In the genomic region with DNA sequence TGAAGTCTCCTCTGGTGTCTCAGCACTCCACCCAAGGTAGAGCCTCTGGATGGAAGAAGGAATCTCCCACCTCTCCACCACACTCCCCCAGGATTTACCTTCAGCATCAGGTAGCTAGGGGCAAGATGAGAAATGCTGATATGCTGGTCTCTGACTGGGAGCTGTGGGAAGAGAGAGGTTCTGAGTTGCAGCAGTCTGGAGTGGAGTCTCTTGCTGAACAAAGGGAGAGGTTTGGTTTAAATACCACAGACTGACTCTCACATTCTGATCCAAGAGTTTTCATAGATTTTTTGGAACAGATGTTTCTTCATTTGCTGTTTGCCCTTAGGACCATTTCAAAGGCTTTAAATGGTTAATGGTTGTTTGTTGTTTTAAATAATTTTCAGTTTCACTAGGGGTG, we compare ENCODE assay signal across 10 cellular contexts. TPM values are rescaled to one million over a fixed set of nuclear protein-coding genes. Genes with fewer than 3 reads are reported as not detected.
DNase-seq lines count a peak whose midpoint lies in the region; ATAC-seq and TF ChIP-seq lines count a peak whose summit lies in the region.
"Had no signal": no experiment of that assay in that cellular context is flagged by ENCODE, and none has a peak within 500 bp of the region (broad histone marks: within the 10 kb centered on the region; RNA-seq: fewer than 3 reads in every experiment).

No MANE protein-coding gene starts in this region.

- intact Hi-C loops in activated CD8-positive, alpha-beta T cell treated with anti-CD3 and anti-CD28 coated beads for 36 hours (cut with micrococcal nuclease): loop anchor here (5.0 kb wide), 1 partner anchor 43 kb away; a partner anchor contains a TSS

- POLR2A ChIA-PET in activated CD8-positive, alpha-beta T cell treated with anti-CD3 and anti-CD28 coated beads for 36 hours (lab: Charles Lee): interaction anchor here (0.6 to 5.0 kb wide), 6 partner anchors 8 to 226 kb away, joined by 3 to 19 read pairs (median 6); a partner anchor contains a TSS

- peak overlapping the region; percentile 90 for H3K4me3 Mint-ChIP-seq in activated T-cell treated with anti-CD3 and anti-CD28 coated beads, Interleukin-2, amount 50 U/mL, for 24 hours
- peak overlapping the region; percentile 95 for H3K4me3 Mint-ChIP-seq in activated CD8-positive, alpha-beta T cell treated with anti-CD3 and anti-CD28 coated beads for 36 hours
- H3K4me3 Mint-ChIP-seq in stimulated activated naive B cell treated with anti-CD40 and anti-IgM and Interleukin-4, amounts not matched to agents 10 μg/mL and 1 μg/mL and 100 μg/mL, for 72 hours: peak overlapping the region; percentile 87 to 97

- H3K27me3 ChIP-seq in right atrium auricular region (no peaks in the 10 kb centered on the region), smooth muscle cell (ENCODE audit: low read depth) (no peaks in the 10 kb centered on the region)
- H3K27me3 ChIP-seq: BE2C had no signal

- no peak overlapping the region for H2AFZ ChIP-seq in smooth muscle cell (ENCODE audit: low read depth)

- H3K79me2 ChIP-seq in smooth muscle cell (ENCODE audit: low read depth): peaks cover 21% of the 10 kb centered on the region

- H3K4me1 ChIP-seq in right atrium auricular region (peaks cover 0 to 7% of the 10 kb centered on the region in 2 donors), smooth muscle cell (ENCODE audit: low read depth) (peaks cover 3% of the 10 kb centered on the region)

- H3K4me1 Mint-ChIP-seq in activated T-cell treated with anti-CD3 and anti-CD28 coated beads, Interleukin-2, amount 50 U/mL, for 24 hours (ENCODE audit: low read depth): peaks cover 40% of the 10 kb centered on the region
- H3K4me1 Mint-ChIP-seq in activated CD8-positive, alpha-beta T cell treated with anti-CD3 and anti-CD28 coated beads for 36 hours (ENCODE audit: low read depth): peaks cover 24% of the 10 kb centered on the region
- peaks cover 24 to 43% of the 10 kb centered on the region in 2 donors for H3K4me1 Mint-ChIP-seq in stimulated activated naive B cell treated with anti-CD40 and anti-IgM and Interleukin-4, amounts not matched to agents 10 μg/mL and 1 μg/mL and 100 μg/mL, for 72 hours

- H3K9me3 Mint-ChIP-seq in activated T-cell treated with anti-CD3 and anti-CD28 coated beads, Interleukin-2, amount 50 U/mL, for 24 hours: no peaks in the 10 kb centered on the region
- H3K9me3 Mint-ChIP-seq in activated CD8-positive, alpha-beta T cell treated with anti-CD3 and anti-CD28 coated beads for 36 hours: no peaks in the 10 kb centered on the region
- peaks cover 0 to 3% of the 10 kb centered on the region in 2 donors for H3K9me3 Mint-ChIP-seq in stimulated activated naive B cell treated with anti-CD40 and anti-IgM and Interleukin-4, amounts not matched to agents 10 μg/mL and 1 μg/mL and 100 μg/mL, for 72 hours

- H3K4me3 ChIP-seq in right atrium auricular region (no peak overlapping the region), smooth muscle cell (no peak overlapping the region)

- no peak for DNase-seq in activated T-cell treated with anti-CD3 and anti-CD28 coated beads, Interleukin-2, amount 50 U/mL, for 24 hours
- DNase-seq in activated T-cell treated with anti-CD3 and anti-CD28 coated beads, Interleukin-2, amount 50 U/mL, for 1 hour: no peak
- no peak for DNase-seq in activated CD8-positive, alpha-beta T cell treated with anti-CD3 and anti-CD28 coated beads for 36 hours
- DNase-seq in right atrium auricular region (ENCODE audit: low spot score): no peak
- no peak for DNase-seq in stimulated activated naive B cell treated with anti-CD40 and anti-IgM and Interleukin-4, amounts not matched to agents 10 μg/mL and 1 μg/mL and 100 μg/mL, for 72 hours
- DNase-seq in stimulated activated CD4-positive, alpha-beta T cell treated with anti-CD3 and anti-CD28 coated beads, Interleukin-2, amount 100 ng/mL, for 24 hours: no peak
- DNase-seq in smooth muscle cell (lab: John Stamatoyannopoulos, UW; ENCODE audit: unreplicated experiment): no peak
- DNase-seq: BE2C, NCI-H2029 treated with DMSO at 0.1 percent for 48 hours had no signal

- H3K36me3 Mint-ChIP-seq in activated T-cell treated with anti-CD3 and anti-CD28 coated beads, Interleukin-2, amount 50 U/mL, for 24 hours (ENCODE audit: low read depth): peaks cover 34% of the 10 kb centered on the region
- peaks cover 18% of the 10 kb centered on the region for H3K36me3 Mint-ChIP-seq in activated CD8-positive, alpha-beta T cell treated with anti-CD3 and anti-CD28 coated beads for 36 hours (ENCODE audit: low read depth)
- H3K36me3 Mint-ChIP-seq in stimulated activated naive B cell treated with anti-CD40 and anti-IgM and Interleukin-4, amounts not matched to agents 10 μg/mL and 1 μg/mL and 100 μg/mL, for 72 hours: peaks cover 8 to 18% of the 10 kb centered on the region in 2 donors

- no peak for TF ChIP-seq CTCF in activated CD8-positive, alpha-beta T cell treated with anti-CD3 and anti-CD28 coated beads for 36 hours (IDR thresholded peaks at IDR 0.05)
- TF ChIP-seq CTCF in right atrium auricular region (IDR thresholded peaks at IDR 0.05) (no peak), smooth muscle cell (IDR thresholded peaks at IDR 0.05; ENCODE audit: borderline replicate concordance, insufficient read depth, poor library complexity, severe bottlenecking) (no peak)

- peaks cover 7% of the 10 kb centered on the region for H4K20me1 ChIP-seq in smooth muscle cell (ENCODE audit: low read depth)

- peak overlapping the region; percentile 99 for H3K27ac Mint-ChIP-seq in activated T-cell treated with anti-CD3 and anti-CD28 coated beads, Interleukin-2, amount 50 U/mL, for 24 hours
- H3K27ac Mint-ChIP-seq in activated CD8-positive, alpha-beta T cell treated with anti-CD3 and anti-CD28 coated beads for 36 hours: peak overlapping the region; percentile 92
- H3K27ac Mint-ChIP-seq in stimulated activated naive B cell treated with anti-CD40 and anti-IgM and Interleukin-4, amounts not matched to agents 10 μg/mL and 1 μg/mL and 100 μg/mL, for 72 hours: peak overlapping the region; percentile 99

- H3K36me3 ChIP-seq in right atrium auricular region: peaks cover 6% of the 10 kb centered on the region
- no peaks in the 10 kb centered on the region for H3K36me3 ChIP-seq in smooth muscle cell (ENCODE audit: low read depth)
- H3K36me3 ChIP-seq: BE2C had no signal

- H3F3A ChIP-seq in smooth muscle cell (ENCODE audit: low read depth): peaks cover 14% of the 10 kb centered on the region

- peak overlapping the region; percentile 99 to 100 for H3K27ac ChIP-seq in right atrium auricular region
- no peak overlapping the region for H3K27ac ChIP-seq in smooth muscle cell (ENCODE audit: low read depth)

- H3K9me3 ChIP-seq in right atrium auricular region (no peaks in the 10 kb centered on the region), smooth muscle cell (replicated peaks; ENCODE audit: low read depth) (no peaks in the 10 kb centered on the region)
- H3K9me3 ChIP-seq: BE2C had no signal

- no peak for ATAC-seq in activated CD8-positive, alpha-beta T cell treated with anti-CD3 and anti-CD28 coated beads for 36 hours
- no peak for ATAC-seq in stimulated activated naive B cell treated with anti-CD40 and anti-IgM and Interleukin-4, amounts not matched to agents 10 μg/mL and 1 μg/mL and 100 μg/mL, for 72 hours (replicated peaks)
- ATAC-seq in HG02798 (IDR thresholded peaks at IDR 0.05; ENCODE audit: poor library complexity, unreplicated experiment): no peak

- no peak overlapping the region for H3K4me2 ChIP-seq in smooth muscle cell

- no peak overlapping the region for H3K9ac ChIP-seq in smooth muscle cell (ENCODE audit: low read depth)

- no peaks in the 10 kb centered on the region for H3K27me3 Mint-ChIP-seq in activated T-cell treated with anti-CD3 and anti-CD28 coated beads, Interleukin-2, amount 50 U/mL, for 24 hours
- H3K27me3 Mint-ChIP-seq in activated CD8-positive, alpha-beta T cell treated with anti-CD3 and anti-CD28 coated beads for 36 hours: no peaks in the 10 kb centered on the region
- no peaks in the 10 kb centered on the region for H3K27me3 Mint-ChIP-seq in stimulated activated naive B cell treated with anti-CD40 and anti-IgM and Interleukin-4, amounts not matched to agents 10 μg/mL and 1 μg/mL and 100 μg/mL, for 72 hours

- CTCF ChIA-PET in activated CD8-positive, alpha-beta T cell treated with anti-CD3 and anti-CD28 coated beads for 36 hours (lab: Charles Lee): interaction anchor here (0.7 to 5.5 kb wide), 7 partner anchors 16 to 118 kb away, joined by 3 to 93 read pairs (median 5); a partner anchor contains a TSS

RNA-seq across cellular contexts. Expression of a gene that starts 1.1 kb away (rescaled TPM):
- total RNA-seq in activated CD8-positive, alpha-beta T cell treated with anti-CD3 and anti-CD28 coated beads for 36 hours: 100 to 1,000 TPM; 222 to 229 TPM
- total RNA-seq in right atrium auricular region: 100 to 1,000 TPM; 154 to 179 TPM
- 27.1 and 42.5 TPM in 2 replicates for total RNA-seq in smooth muscle cell
- 16.0 and 24.0 TPM in 2 replicates for polyA plus RNA-seq in smooth muscle cell

RNA-seq across cellular contexts. Expression of a gene that starts 43.0 kb away (rescaled TPM):
- total RNA-seq in activated CD8-positive, alpha-beta T cell treated with anti-CD3 and anti-CD28 coated beads for 36 hours: 100 to 1,000 TPM; 134 to 140 TPM
- total RNA-seq in right atrium auricular region (100 to 1,000 TPM; 152 to 238 TPM), smooth muscle cell (88.6 and 89.0 TPM in 2 replicates)
- polyA plus RNA-seq in smooth muscle cell: 201 and 216 TPM in 2 replicates

RNA-seq across cellular contexts. Expression of a gene that starts 43.4 kb away (rescaled TPM):
- 10 to 100 TPM; 24.7 to 26.9 TPM for total RNA-seq in activated CD8-positive, alpha-beta T cell treated with anti-CD3 and anti-CD28 coated beads for 36 hours
- 1 to 10 TPM; 4.0 to 4.8 TPM for total RNA-seq in right atrium auricular region
- total RNA-seq in smooth muscle cell: 15.1 and 17.9 TPM in 2 replicates
- 3.6 and 6.3 TPM in 2 replicates for polyA plus RNA-seq in smooth muscle cell
